Comparison of ENCODE assay signal across 21 cellular contexts in genomic region chr12:6974180-6974579, GRCh38. TPM values are rescaled to one million over a fixed set of nuclear protein-coding genes. Genes with fewer than 3 reads are reported as not detected.
"Had no signal": no experiment of that assay in that cellular context is flagged by ENCODE, and none has a peak within 500 bp of the region (broad histone marks: within the 10 kb centered on the region; RNA-seq: fewer than 3 reads in every experiment).

No MANE protein-coding gene starts in this region.

- H3K9me3 ChIP-seq: esophagus squamous epithelium, sigmoid colon had no signal

- H3K27me3 Mint-ChIP-seq: naive thymus-derived CD4-positive, alpha-beta T cell had no signal

- FAIRE-seq: colon, TTC549 had no signal

- H3K27ac ChIP-seq: cardiac muscle cell, esophagus squamous epithelium, sigmoid colon had no signal

- DNase-seq: activated CD4-positive, alpha-beta T cell treated with anti-CD3 and anti-CD28 coated beads, Interleukin-2, amount 50 U/mL, for 48 hours; activated CD4-positive, CD25-positive, alpha-beta regulatory T cell; activated CD8-positive, alpha-beta memory T cell treated with anti-CD3 and anti-CD28 coated beads, Interleukin-2, amount 50 U/mL, for 48 hours; esophagus squamous epithelium; foreskin fibroblast; head of caudate nucleus; left colon; naive thymus-derived CD4-positive, alpha-beta T cell; nucleus accumbens; sigmoid colon; stimulated activated CD4-positive, alpha-beta T cell treated with anti-CD3 and anti-CD28 coated beads, Interleukin-2, amount 100 ng/mL, for 24 hours; stimulated activated naive CD4-positive, alpha-beta T cell treated with Interleukin-2 at 50 U/mL for 16 hours; T-helper 2 cell had no signal

- H3K27me3 ChIP-seq: cardiac muscle cell, esophagus squamous epithelium, sigmoid colon had no signal

- ATAC-seq: left colon; naive thymus-derived CD4-positive, alpha-beta T cell had no signal

- H3K4me3 ChIP-seq: cardiac muscle cell, esophagus squamous epithelium, lung, sigmoid colon had no signal

RNA-seq across cellular contexts. Expression of gene RNU7-1, which starts 30.6 kb away (rescaled TPM):
- total RNA-seq: cardiac muscle cell; esophagus squamous epithelium; left colon; lung; mononuclear cell; naive thymus-derived CD4-positive, alpha-beta T cell; pulmonary artery endothelial cell; sigmoid colon; temporal lobe; urinary bladder had no signal
- polyA plus RNA-seq: cardiac muscle cell; lung; naive thymus-derived CD4-positive, alpha-beta T cell; sigmoid colon; urinary bladder had no signal
